ENCODE assay signal across 1 cellular context in genomic region chr16:85441189-85441889, GRCh38.
TF ChIP-seq lines count a peak whose summit lies in the region.

No MANE protein-coding gene starts in this region.

TF ChIP-seq in HepG2, 621 proteins besides CTCF, POLR2A, EP300 and RAD21 (continued from another document and continues in another):
- TF ChIP-seq ZBTB4 (CRISPR knock-in tag; IDR thresholded peaks at IDR 0.05; ENCODE audit: borderline replicate concordance) (no peak), NR2F6 (IDR thresholded peaks at IDR 0.05) (no peak), NR2F6 (CRISPR knock-in tag; IDR thresholded peaks at IDR 0.05) (peak; percentile 56; the same call in 1 of the 2 replicates), SIN3B (IDR thresholded peaks at IDR 0.05; ENCODE audit: low read length) (no peak), BORCS8-MEF2B (CRISPR knock-in tag; IDR thresholded peaks at IDR 0.05) (0 out of 2 replicates have a peak, but pooled peaks have one; percentile 34), EZH2 (conservative IDR thresholded peaks at IDR 0.05; ENCODE audit: low read depth, low read length) (no peak), ZNF652 (CRISPR knock-in tag; IDR thresholded peaks at IDR 0.05; ENCODE audit: borderline replicate concordance, low read depth) (no peak), ELF1 (CRISPR knock-in tag; IDR thresholded peaks at IDR 0.05) (no peak), ZBTB21 (CRISPR knock-in tag; IDR thresholded peaks at IDR 0.05) (no peak), MYC (CRISPR knock-in tag; IDR thresholded peaks at IDR 0.05; ENCODE audit: borderline replicate concordance) (no peak), ATF1 (CRISPR knock-in tag; IDR thresholded peaks at IDR 0.05) (no peak), ZKSCAN8 (CRISPR knock-in tag; IDR thresholded peaks at IDR 0.05; ENCODE audit: borderline replicate concordance) (no peak), RFX1 (IDR thresholded peaks at IDR 0.05) (no peak), SRY (CRISPR knock-in tag; IDR thresholded peaks at IDR 0.05) (no peak), TEAD3 (CRISPR knock-in tag; optimal IDR thresholded peaks at IDR 0.05; ENCODE audit: borderline replicate concordance) (peak; percentile 14), MAF1 (CRISPR knock-in tag; IDR thresholded peaks at IDR 0.05; ENCODE audit: borderline replicate concordance) (no peak), ZNF451 (CRISPR knock-in tag; IDR thresholded peaks at IDR 0.05) (no peak), PHF21A (CRISPR knock-in tag; IDR thresholded peaks at IDR 0.05) (no peak), AKAP8 (CRISPR knock-in tag; IDR thresholded peaks at IDR 0.05) (no peak), ETV5 (CRISPR knock-in tag; IDR thresholded peaks at IDR 0.05; ENCODE audit: borderline replicate concordance) (no peak), NR2F1 (CRISPR knock-in tag; IDR thresholded peaks at IDR 0.05) (no peak), RNF2 (conservative IDR thresholded peaks at IDR 0.05; ENCODE audit: low read depth) (no peak), ZNF775 (CRISPR knock-in tag; IDR thresholded peaks at IDR 0.05; ENCODE audit: borderline replicate concordance) (no peak), ZNF296 (CRISPR knock-in tag; conservative IDR thresholded peaks at IDR 0.05) (no peak), DDIT3 (CRISPR knock-in tag; IDR thresholded peaks at IDR 0.05) (no peak), ZNF740 (CRISPR knock-in tag; IDR thresholded peaks at IDR 0.05) (peak; percentile 76; the same call in 1 of the 2 replicates), ZNF264 (CRISPR knock-in tag; IDR thresholded peaks at IDR 0.05) (no peak), SRSF1 (optimal IDR thresholded peaks at IDR 0.05; ENCODE audit: low read depth, low read length) (no peak), KDM3A (CRISPR knock-in tag; IDR thresholded peaks at IDR 0.05; ENCODE audit: low read depth) (no peak), ARNT2 (CRISPR knock-in tag; IDR thresholded peaks at IDR 0.05; ENCODE audit: low read depth) (no peak), ZNF552 (CRISPR knock-in tag; IDR thresholded peaks at IDR 0.05; ENCODE audit: borderline replicate concordance) (0 out of 2 replicates have a peak, but pooled peaks have one; percentile 30), KLF12 (CRISPR knock-in tag; IDR thresholded peaks at IDR 0.05; ENCODE audit: borderline replicate concordance) (no peak), MED1 (CRISPR knock-in tag; IDR thresholded peaks at IDR 0.05) (no peak), IKZF4 (CRISPR knock-in tag; IDR thresholded peaks at IDR 0.05; ENCODE audit: borderline replicate concordance, low read depth, not compliant biosample characterization) (no peak), PAWR (CRISPR knock-in tag; IDR thresholded peaks at IDR 0.05; ENCODE audit: borderline replicate concordance) (no peak), ZNF747 (CRISPR knock-in tag; IDR thresholded peaks at IDR 0.05; ENCODE audit: borderline replicate concordance) (no peak), ZNF737 (CRISPR knock-in tag; IDR thresholded peaks at IDR 0.05; ENCODE audit: borderline replicate concordance) (0 out of 2 replicates have a peak, but pooled peaks have one; percentile 43), NFYB (CRISPR knock-in tag; IDR thresholded peaks at IDR 0.05) (no peak), MATR3 (CRISPR knock-in tag; IDR thresholded peaks at IDR 0.05) (no peak), YY1 (IDR thresholded peaks at IDR 0.05; ENCODE audit: insufficient read depth, insufficient replicate concordance, low read depth, low read length) (peak; percentile 28), ZNF253 (CRISPR knock-in tag; IDR thresholded peaks at IDR 0.05; ENCODE audit: borderline replicate concordance) (no peak), ZNF567 (CRISPR knock-in tag; IDR thresholded peaks at IDR 0.05; ENCODE audit: borderline replicate concordance) (0 out of 2 replicates have a peak, but pooled peaks have one; percentile 31), ZNF792 (CRISPR knock-in tag; IDR thresholded peaks at IDR 0.05) (no peak), ZBTB10 (CRISPR knock-in tag; IDR thresholded peaks at IDR 0.05; ENCODE audit: borderline replicate concordance) (no peak), ZNF644 (CRISPR knock-in tag; IDR thresholded peaks at IDR 0.05; ENCODE audit: low read depth) (no peak)
- TF ChIP-seq, protein P1, sequence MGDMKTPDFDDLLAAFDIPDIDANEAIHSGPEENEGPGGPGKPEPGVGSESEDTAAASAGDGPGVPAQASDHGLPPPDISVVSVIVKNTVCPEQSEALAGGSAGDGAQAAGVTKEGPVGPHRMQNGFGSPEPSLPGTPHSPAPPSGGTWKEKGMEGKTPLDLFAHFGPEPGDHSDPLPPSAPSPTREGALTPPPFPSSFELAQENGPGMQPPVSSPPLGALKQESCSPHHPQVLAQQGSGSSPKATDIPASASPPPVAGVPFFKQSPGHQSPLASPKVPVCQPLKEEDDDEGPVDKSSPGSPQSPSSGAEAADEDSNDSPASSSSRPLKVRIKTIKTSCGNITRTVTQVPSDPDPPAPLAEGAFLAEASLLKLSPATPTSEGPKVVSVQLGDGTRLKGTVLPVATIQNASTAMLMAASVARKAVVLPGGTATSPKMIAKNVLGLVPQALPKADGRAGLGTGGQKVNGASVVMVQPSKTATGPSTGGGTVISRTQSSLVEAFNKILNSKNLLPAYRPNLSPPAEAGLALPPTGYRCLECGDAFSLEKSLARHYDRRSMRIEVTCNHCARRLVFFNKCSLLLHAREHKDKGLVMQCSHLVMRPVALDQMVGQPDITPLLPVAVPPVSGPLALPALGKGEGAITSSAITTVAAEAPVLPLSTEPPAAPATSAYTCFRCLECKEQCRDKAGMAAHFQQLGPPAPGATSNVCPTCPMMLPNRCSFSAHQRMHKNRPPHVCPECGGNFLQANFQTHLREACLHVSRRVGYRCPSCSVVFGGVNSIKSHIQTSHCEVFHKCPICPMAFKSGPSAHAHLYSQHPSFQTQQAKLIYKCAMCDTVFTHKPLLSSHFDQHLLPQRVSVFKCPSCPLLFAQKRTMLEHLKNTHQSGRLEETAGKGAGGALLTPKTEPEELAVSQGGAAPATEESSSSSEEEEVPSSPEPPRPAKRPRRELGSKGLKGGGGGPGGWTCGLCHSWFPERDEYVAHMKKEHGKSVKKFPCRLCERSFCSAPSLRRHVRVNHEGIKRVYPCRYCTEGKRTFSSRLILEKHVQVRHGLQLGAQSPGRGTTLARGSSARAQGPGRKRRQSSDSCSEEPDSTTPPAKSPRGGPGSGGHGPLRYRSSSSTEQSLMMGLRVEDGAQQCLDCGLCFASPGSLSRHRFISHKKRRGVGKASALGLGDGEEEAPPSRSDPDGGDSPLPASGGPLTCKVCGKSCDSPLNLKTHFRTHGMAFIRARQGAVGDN (CRISPR knock-in tag; IDR thresholded peaks at IDR 0.05), result peak; percentile 41
- TF ChIP-seq, protein P2, sequence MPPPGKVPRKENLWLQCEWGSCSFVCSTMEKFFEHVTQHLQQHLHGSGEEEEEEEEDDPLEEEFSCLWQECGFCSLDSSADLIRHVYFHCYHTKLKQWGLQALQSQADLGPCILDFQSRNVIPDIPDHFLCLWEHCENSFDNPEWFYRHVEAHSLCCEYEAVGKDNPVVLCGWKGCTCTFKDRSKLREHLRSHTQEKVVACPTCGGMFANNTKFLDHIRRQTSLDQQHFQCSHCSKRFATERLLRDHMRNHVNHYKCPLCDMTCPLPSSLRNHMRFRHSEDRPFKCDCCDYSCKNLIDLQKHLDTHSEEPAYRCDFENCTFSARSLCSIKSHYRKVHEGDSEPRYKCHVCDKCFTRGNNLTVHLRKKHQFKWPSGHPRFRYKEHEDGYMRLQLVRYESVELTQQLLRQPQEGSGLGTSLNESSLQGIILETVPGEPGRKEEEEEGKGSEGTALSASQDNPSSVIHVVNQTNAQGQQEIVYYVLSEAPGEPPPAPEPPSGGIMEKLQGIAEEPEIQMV (CRISPR knock-in tag; IDR thresholded peaks at IDR 0.05; ENCODE audit: low read depth), result no peak
- TF ChIP-seq, protein P3, sequence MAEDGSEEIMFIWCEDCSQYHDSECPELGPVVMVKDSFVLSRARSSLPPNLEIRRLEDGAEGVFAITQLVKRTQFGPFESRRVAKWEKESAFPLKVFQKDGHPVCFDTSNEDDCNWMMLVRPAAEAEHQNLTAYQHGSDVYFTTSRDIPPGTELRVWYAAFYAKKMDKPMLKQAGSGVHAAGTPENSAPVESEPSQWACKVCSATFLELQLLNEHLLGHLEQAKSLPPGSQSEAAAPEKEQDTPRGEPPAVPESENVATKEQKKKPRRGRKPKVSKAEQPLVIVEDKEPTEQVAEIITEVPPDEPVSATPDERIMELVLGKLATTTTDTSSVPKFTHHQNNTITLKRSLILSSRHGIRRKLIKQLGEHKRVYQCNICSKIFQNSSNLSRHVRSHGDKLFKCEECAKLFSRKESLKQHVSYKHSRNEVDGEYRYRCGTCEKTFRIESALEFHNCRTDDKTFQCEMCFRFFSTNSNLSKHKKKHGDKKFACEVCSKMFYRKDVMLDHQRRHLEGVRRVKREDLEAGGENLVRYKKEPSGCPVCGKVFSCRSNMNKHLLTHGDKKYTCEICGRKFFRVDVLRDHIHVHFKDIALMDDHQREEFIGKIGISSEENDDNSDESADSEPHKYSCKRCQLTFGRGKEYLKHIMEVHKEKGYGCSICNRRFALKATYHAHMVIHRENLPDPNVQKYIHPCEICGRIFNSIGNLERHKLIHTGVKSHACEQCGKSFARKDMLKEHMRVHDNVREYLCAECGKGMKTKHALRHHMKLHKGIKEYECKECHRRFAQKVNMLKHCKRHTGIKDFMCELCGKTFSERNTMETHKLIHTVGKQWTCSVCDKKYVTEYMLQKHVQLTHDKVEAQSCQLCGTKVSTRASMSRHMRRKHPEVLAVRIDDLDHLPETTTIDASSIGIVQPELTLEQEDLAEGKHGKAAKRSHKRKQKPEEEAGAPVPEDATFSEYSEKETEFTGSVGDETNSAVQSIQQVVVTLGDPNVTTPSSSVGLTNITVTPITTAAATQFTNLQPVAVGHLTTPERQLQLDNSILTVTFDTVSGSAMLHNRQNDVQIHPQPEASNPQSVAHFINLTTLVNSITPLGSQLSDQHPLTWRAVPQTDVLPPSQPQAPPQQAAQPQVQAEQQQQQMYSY (CRISPR knock-in tag; IDR thresholded peaks at IDR 0.05), result no peak
- TF ChIP-seq, protein P4, sequence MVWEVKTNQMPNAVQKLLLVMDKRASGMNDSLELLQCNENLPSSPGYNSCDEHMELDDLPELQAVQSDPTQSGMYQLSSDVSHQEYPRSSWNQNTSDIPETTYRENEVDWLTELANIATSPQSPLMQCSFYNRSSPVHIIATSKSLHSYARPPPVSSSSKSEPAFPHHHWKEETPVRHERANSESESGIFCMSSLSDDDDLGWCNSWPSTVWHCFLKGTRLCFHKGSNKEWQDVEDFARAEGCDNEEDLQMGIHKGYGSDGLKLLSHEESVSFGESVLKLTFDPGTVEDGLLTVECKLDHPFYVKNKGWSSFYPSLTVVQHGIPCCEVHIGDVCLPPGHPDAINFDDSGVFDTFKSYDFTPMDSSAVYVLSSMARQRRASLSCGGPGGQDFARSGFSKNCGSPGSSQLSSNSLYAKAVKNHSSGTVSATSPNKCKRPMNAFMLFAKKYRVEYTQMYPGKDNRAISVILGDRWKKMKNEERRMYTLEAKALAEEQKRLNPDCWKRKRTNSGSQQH (CRISPR knock-in tag; IDR thresholded peaks at IDR 0.05; ENCODE audit: low read depth), result no peak
- TF ChIP-seq, protein P5, sequence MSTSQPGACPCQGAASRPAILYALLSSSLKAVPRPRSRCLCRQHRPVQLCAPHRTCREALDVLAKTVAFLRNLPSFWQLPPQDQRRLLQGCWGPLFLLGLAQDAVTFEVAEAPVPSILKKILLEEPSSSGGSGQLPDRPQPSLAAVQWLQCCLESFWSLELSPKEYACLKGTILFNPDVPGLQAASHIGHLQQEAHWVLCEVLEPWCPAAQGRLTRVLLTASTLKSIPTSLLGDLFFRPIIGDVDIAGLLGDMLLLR (CRISPR knock-in tag; IDR thresholded peaks at IDR 0.05), result no peak
